Comparison of ENCODE assay signal across 1 cellular context in the genomic region with DNA sequence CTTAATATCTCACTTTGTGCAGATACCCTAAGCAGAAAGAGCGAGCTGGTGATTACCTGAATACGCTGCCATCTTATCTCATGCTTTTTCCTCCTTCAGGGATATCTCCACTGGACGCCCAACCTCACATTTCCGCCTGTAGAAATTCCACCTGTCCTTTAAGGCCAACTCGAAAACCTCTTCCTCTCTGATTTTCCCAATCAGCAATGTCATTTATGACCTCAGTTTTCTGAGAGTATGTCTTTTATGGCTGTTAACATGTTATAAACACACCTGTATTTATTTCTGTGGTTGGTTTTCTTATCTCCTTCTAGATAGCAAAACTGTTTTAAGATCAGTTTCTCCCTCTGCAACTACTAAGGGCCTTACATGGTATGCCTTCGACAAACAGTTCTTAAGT.
TF ChIP-seq lines count a peak whose summit lies in the region.

No MANE protein-coding gene starts in this region.

TF ChIP-seq in SK-N-SH treated with all-trans-retinoic acid at 6 μM for 48 hours, 23 proteins besides CTCF, POLR2A, EP300 and RAD21 (continued from another document):
- TF ChIP-seq, protein P1, sequence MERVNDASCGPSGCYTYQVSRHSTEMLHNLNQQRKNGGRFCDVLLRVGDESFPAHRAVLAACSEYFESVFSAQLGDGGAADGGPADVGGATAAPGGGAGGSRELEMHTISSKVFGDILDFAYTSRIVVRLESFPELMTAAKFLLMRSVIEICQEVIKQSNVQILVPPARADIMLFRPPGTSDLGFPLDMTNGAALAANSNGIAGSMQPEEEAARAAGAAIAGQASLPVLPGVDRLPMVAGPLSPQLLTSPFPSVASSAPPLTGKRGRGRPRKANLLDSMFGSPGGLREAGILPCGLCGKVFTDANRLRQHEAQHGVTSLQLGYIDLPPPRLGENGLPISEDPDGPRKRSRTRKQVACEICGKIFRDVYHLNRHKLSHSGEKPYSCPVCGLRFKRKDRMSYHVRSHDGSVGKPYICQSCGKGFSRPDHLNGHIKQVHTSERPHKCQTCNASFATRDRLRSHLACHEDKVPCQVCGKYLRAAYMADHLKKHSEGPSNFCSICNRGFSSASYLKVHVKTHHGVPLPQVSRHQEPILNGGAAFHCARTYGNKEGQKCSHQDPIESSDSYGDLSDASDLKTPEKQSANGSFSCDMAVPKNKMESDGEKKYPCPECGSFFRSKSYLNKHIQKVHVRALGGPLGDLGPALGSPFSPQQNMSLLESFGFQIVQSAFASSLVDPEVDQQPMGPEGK (CRISPR knock-in tag; IDR thresholded peaks at IDR 0.05; ENCODE audit: borderline replicate concordance), result no peak
